ENCODE assay signal across 1 cellular context in the genomic region with DNA sequence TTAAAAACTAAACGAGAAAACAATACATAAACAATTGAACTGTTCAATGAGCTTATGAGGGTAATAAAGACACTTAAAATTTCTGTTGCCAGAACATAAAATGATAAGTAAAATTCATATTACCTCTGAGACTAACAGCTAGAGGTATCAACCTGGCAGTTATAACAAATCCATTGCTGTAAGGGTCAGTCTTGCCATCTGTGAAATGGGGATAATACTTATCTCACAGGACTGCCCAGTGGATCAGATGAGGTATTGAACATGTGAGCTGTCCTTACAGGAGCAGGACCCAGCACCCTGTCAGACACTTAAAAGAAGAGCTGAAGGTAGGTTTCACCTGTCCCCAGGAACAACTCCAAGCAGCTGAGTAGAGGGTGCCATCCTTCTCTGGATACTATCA.
TF ChIP-seq lines count a peak whose summit lies in the region.

No MANE protein-coding gene starts in this region.

TF ChIP-seq in K562, 482 proteins besides CTCF, POLR2A, EP300 and RAD21:
- TF ChIP-seq, protein P1, sequence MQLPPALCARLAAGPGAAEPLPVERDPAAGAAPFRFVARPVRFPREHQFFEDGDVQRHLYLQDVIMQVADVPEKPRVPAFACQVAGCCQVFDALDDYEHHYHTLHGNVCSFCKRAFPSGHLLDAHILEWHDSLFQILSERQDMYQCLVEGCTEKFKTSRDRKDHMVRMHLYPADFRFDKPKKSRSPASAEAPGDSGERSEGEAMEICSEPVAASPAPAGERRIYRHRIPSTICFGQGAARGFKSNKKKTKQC (CRISPR knock-in tag; IDR thresholded peaks at IDR 0.05), result no peak
- peak; percentile 58 for TF ChIP-seq RBM25 (IDR thresholded peaks at IDR 0.05; ENCODE audit: low read depth, low read length, severe bottlenecking)
TF ChIP-seq in K562: peak in this region for 1.
